In genomic region chr10:70990661-70991060, GRCh38 we compare ENCODE assay signal across 27 cellular contexts.
"Had no signal": no experiment of that assay in that cellular context is flagged by ENCODE, and none has a peak within 500 bp of the region (broad histone marks: within the 10 kb centered on the region; RNA-seq: fewer than 3 reads in every experiment).

No MANE protein-coding gene starts in this region.

- H3K4me3 ChIP-seq: colonic mucosa, gastrocnemius medialis, heart left ventricle, hepatocyte, left lung, prostate gland, right atrium auricular region, smooth muscle cell, stomach, thyroid gland had no signal

- H3K9ac ChIP-seq: parathyroid adenoma had no signal

- H3K9me3 Mint-ChIP-seq: dendritic cell treated with granulocyte-macrophage colony-stimulating factor and Interleukin-4, amounts not matched to agents 40 ng/mL and 50 ng/mL, for 4 days; endodermal cell; naive thymus-derived CD8-positive, alpha-beta T cell; neural crest cell; stimulated activated effector memory CD8-positive, alpha-beta T cell treated with anti-CD3 and anti-CD28 coated beads, Interleukin-12 subunit alpha, Interleukin-12 subunit beta, amount 100 ng/mL, for 72 hours had no signal

- H3K27ac Mint-ChIP-seq: dendritic cell treated with granulocyte-macrophage colony-stimulating factor and Interleukin-4, amounts not matched to agents 40 ng/mL and 50 ng/mL, for 4 days; endodermal cell; stimulated activated effector memory CD8-positive, alpha-beta T cell treated with anti-CD3 and anti-CD28 coated beads, Interleukin-12 subunit alpha, Interleukin-12 subunit beta, amount 100 ng/mL, for 72 hours had no signal

- H2AFZ ChIP-seq: hepatocyte, parathyroid adenoma had no signal

- H3K27me3 Mint-ChIP-seq: dendritic cell treated with granulocyte-macrophage colony-stimulating factor and Interleukin-4, amounts not matched to agents 40 ng/mL and 50 ng/mL, for 4 days had no signal

- ATAC-seq: esophagus mucosa; gastrocnemius medialis; heart left ventricle; left cardiac atrium; left lung; naive thymus-derived CD8-positive, alpha-beta T cell; sciatic nerve had no signal

- H3K9me3 ChIP-seq: colonic mucosa, gastrocnemius medialis, heart left ventricle, left lung, prostate gland, right atrium auricular region, stomach, thyroid gland had no signal

- H3K27me3 ChIP-seq: colonic mucosa, gastrocnemius medialis, hepatocyte, left lung, right atrium auricular region, thyroid gland had no signal

- DNase-seq: colonic mucosa; effector CD8-positive, alpha-beta T cell; foreskin fibroblast; gastrocnemius medialis; left cardiac atrium; left lung; mammary epithelial cell; naive thymus-derived CD8-positive, alpha-beta T cell; stimulated activated CD4-positive, alpha-beta T cell treated with anti-CD3 and anti-CD28 coated beads, Interleukin-2, amount 100 ng/mL, for 24 hours; stimulated activated CD4-positive, alpha-beta T cell treated with anti-CD3 and anti-CD28 coated beads, Interleukin-4, amount 100 ng/mL, for 24 hours; stimulated activated naive CD4-positive, alpha-beta T cell treated with Interleukin-2 at 50 U/mL for 16 hours; stomach; thyroid gland; trophoblast cell had no signal

- H3K4me1 ChIP-seq: colonic mucosa, heart left ventricle, left lung, parathyroid adenoma, prostate gland, right atrium auricular region, stomach, thyroid gland had no signal

- H3K4me2 ChIP-seq: hepatocyte, smooth muscle cell had no signal

- H3K4me3 Mint-ChIP-seq: dendritic cell treated with granulocyte-macrophage colony-stimulating factor and Interleukin-4, amounts not matched to agents 40 ng/mL and 50 ng/mL, for 4 days; endodermal cell; naive thymus-derived CD8-positive, alpha-beta T cell; neural crest cell; stimulated activated effector memory CD8-positive, alpha-beta T cell treated with anti-CD3 and anti-CD28 coated beads, Interleukin-12 subunit alpha, Interleukin-12 subunit beta, amount 100 ng/mL, for 72 hours had no signal

- H3K36me3 ChIP-seq: colonic mucosa, gastrocnemius medialis, heart left ventricle, left lung, prostate gland, right atrium auricular region, stomach, thyroid gland had no signal

- H3K27ac ChIP-seq: colonic mucosa, epithelial cell of prostate, gastrocnemius medialis, heart left ventricle, hepatocyte, left lung, parathyroid adenoma, prostate gland, right atrium auricular region, stomach, thyroid gland had no signal

- H3K36me3 Mint-ChIP-seq: naive thymus-derived CD8-positive, alpha-beta T cell; stimulated activated effector memory CD8-positive, alpha-beta T cell treated with anti-CD3 and anti-CD28 coated beads, Interleukin-12 subunit alpha, Interleukin-12 subunit beta, amount 100 ng/mL, for 72 hours had no signal
